Comparison of ENCODE assay signal across 10 cellular contexts in genomic region chrX:17788439-17788838, GRCh38. TPM values are rescaled to one million over a fixed set of nuclear protein-coding genes. Genes with fewer than 3 reads are reported as not detected.
DNase-seq lines count a peak whose midpoint lies in the region; ATAC-seq and TF ChIP-seq lines count a peak whose summit lies in the region.
"Had no signal": no experiment of that assay in that cellular context is flagged by ENCODE, and none has a peak within 500 bp of the region (broad histone marks: within the 10 kb centered on the region; RNA-seq: fewer than 3 reads in every experiment).

No MANE protein-coding gene starts in this region.

- no peaks in the 10 kb centered on the region for H3K9me3 Mint-ChIP-seq in CD4-positive, alpha-beta T cell
- H3K9me3 Mint-ChIP-seq: IgD-negative memory B cell had no signal

- H3K9me3 ChIP-seq in CD4-positive, alpha-beta T cell (ENCODE audit: control insufficient read depth, low read length), result no peaks in the 10 kb centered on the region
- no peaks in the 10 kb centered on the region for H3K9me3 ChIP-seq in sigmoid colon

- TF ChIP-seq CTCF in CD4-positive, alpha-beta T cell (IDR thresholded peaks at IDR 0.05), result peak; percentile 69
- TF ChIP-seq CTCF in sigmoid colon (IDR thresholded peaks at IDR 0.05), result peak; percentile 44 to 66 (median 53)

- POLR2A ChIA-PET in CD4-positive, alpha-beta T cell (lab: Charles Lee), result no interaction called here

- peak; percentile 68 for ATAC-seq in CD4-positive, alpha-beta T cell (ENCODE audit: poor library complexity)
- ATAC-seq in HG03565 (IDR thresholded peaks at IDR 0.05; ENCODE audit: unreplicated experiment), result no peak
- no peak for ATAC-seq in GM21390 (IDR thresholded peaks at IDR 0.05; ENCODE audit: unreplicated experiment)

- no peaks in the 10 kb centered on the region for H3K4me1 ChIP-seq in sigmoid colon

- no peaks in the 10 kb centered on the region for H3K27me3 Mint-ChIP-seq in CD4-positive, alpha-beta T cell

- H3K27ac ChIP-seq in CD4-positive, alpha-beta T cell (ENCODE audit: low read depth, low read length), result no peak overlapping the region
- H3K27ac ChIP-seq in sigmoid colon, result no peak overlapping the region
- H3K27ac ChIP-seq: skin epidermis had no signal

- no peak for TF ChIP-seq EP300 in sigmoid colon (IDR thresholded peaks at IDR 0.05)

- intact Hi-C loops in CD4-positive, alpha-beta T cell (cut with DNase I, micrococcal nuclease), result no loop called here
- intact Hi-C loops in head of caudate nucleus (cut with DNase I) (no loop called here), sigmoid colon (cut with DNase I) (no loop called here)

- no peaks in the 10 kb centered on the region for H3K27me3 ChIP-seq in CD4-positive, alpha-beta T cell (ENCODE audit: control insufficient read depth, insufficient read depth, low read length)
- H3K27me3 ChIP-seq in sigmoid colon, result no peaks in the 10 kb centered on the region

- no peak overlapping the region for H3K27ac Mint-ChIP-seq in CD4-positive, alpha-beta T cell
- H3K27ac Mint-ChIP-seq: IgD-negative memory B cell had no signal

- 8 to 9% methylated on average over 4 of the region's 4 CpGs for WGBS in sigmoid colon, 2 donors

- no peak overlapping the region for H3K4me3 ChIP-seq in sigmoid colon
- H3K4me3 ChIP-seq: skin epidermis had no signal

- peaks cover 18% of the 10 kb centered on the region for H3K4me1 Mint-ChIP-seq in CD4-positive, alpha-beta T cell (ENCODE audit: low read depth)
- H3K4me1 Mint-ChIP-seq: IgD-negative memory B cell had no signal

- no peak overlapping the region for H3K4me3 Mint-ChIP-seq in CD4-positive, alpha-beta T cell

- H3K36me3 ChIP-seq in sigmoid colon, result no peaks in the 10 kb centered on the region

- no peaks in the 10 kb centered on the region for H3K36me3 Mint-ChIP-seq in CD4-positive, alpha-beta T cell (ENCODE audit: low read depth)

- no peak for TF ChIP-seq POLR2A in sigmoid colon (IDR thresholded peaks at IDR 0.05)

- CTCF ChIA-PET in CD4-positive, alpha-beta T cell (lab: Charles Lee), result interaction anchor here (1.2 kb wide), 1 partner anchor 9 kb away, joined by 3 read pairs; no protein-coding TSS in a partner anchor

- DNase-seq in CD4-positive, alpha-beta T cell, result peak; percentile 5 to 45 (median 24)
- DNase-seq in H4 (ENCODE audit: low spot score) (peak; percentile 23), OCI-M1 (lab: John Stamatoyannopoulos, UW) (peak; percentile 43), head of caudate nucleus (peak in 36 of 42 donors; percentile 6 to 74 (median 43)), sigmoid colon (no peak)
- DNase-seq in activated naive CD4-positive, alpha-beta T cell (lab: John Stamatoyannopoulos, UW), result peak; percentile 0 to 19 (median 8)

RNA-seq across cellular contexts. Expression of gene SCML1, which starts 51.1 kb away (rescaled TPM):
- total RNA-seq in CD4-positive, alpha-beta T cell, result 10 to 100 TPM; 59.1 to 60.3 TPM
- total RNA-seq in H4 (2014; rRNA removed; shearing (Covaris generic)), result 12.3 and 16.3 TPM in 2 replicates
- total RNA-seq in sigmoid colon, result 10 to 100 TPM; 10.7 to 15.3 (median 13.2) TPM
- 10 to 100 TPM in 1 of 3 donors, 1 to 10 TPM in 2; 2.4 to 10.2 (median 3.9) TPM for polyA plus RNA-seq in sigmoid colon
